Comparison of ENCODE assay signal across 21 cellular contexts in genomic region chr12:19410639-19411184, GRCh38. TPM values are rescaled to one million over a fixed set of nuclear protein-coding genes. Genes with fewer than 3 reads are reported as not detected.
DNase-seq lines count a peak whose midpoint lies in the region; ATAC-seq and TF ChIP-seq lines count a peak whose summit lies in the region.
"Had no signal": no experiment of that assay in that cellular context is flagged by ENCODE, and none has a peak within 500 bp of the region (broad histone marks: within the 10 kb centered on the region; RNA-seq: fewer than 3 reads in every experiment).

No MANE protein-coding gene starts in this region.

- H3K36me3 ChIP-seq in gastroesophageal sphincter (no peaks in the 10 kb centered on the region), smooth muscle cell (ENCODE audit: low read depth) (no peaks in the 10 kb centered on the region)
- H3K36me3 ChIP-seq: BLaER1 treated with 17β-estradiol and CSF1 and Interleukin-3, amounts not matched to agents 10 nM and 100 nM; neutrophil had no signal

- DNase-seq in NCI-H748 (lab: John Stamatoyannopoulos, UW; ENCODE audit: unreplicated experiment) (peak; percentile 14), NCI-H748 treated with DMSO at 0.1 percent for 48 hours (lab: John Stamatoyannopoulos, UW) (no peak), NCI-H1436 (lab: John Stamatoyannopoulos, UW) (peak; percentile 8), smooth muscle cell (lab: John Stamatoyannopoulos, UW; ENCODE audit: unreplicated experiment) (no peak)
- no peak for DNase-seq in stimulated activated CD4-positive, alpha-beta T cell treated with anti-CD3 and anti-CD28 coated beads, Interleukin-15, amount 100 ng/mL, for 24 hours
- DNase-seq: 8988T; activated CD4-positive, alpha-beta memory T cell treated with anti-CD3 and anti-CD28 coated beads for 36 hours; activated naive CD4-positive, alpha-beta T cell treated with Interleukin-2 at 50 U/mL for 16 hours; activated T-cell treated with anti-CD3 and anti-CD28 coated beads, Interleukin-2, amount 50 U/mL, for 1 hour; Calu3; left colon; mucosa of descending colon; NCI-H1417 treated with DMSO at 0.1 percent for 48 hours; NCI-H524 treated with DMSO at 0.1 percent for 48 hours; SHP77; stimulated activated naive CD4-positive, alpha-beta T cell had no signal

- no peaks in the 10 kb centered on the region for H3F3A ChIP-seq in smooth muscle cell (ENCODE audit: low read depth)

- H3K4me2 ChIP-seq in smooth muscle cell: peak overlapping the region; percentile 12
- H3K4me2 ChIP-seq: BLaER1 treated with 17β-estradiol and CSF1 and Interleukin-3, amounts not matched to agents 10 nM and 100 nM had no signal

- H3K4me1 ChIP-seq in gastroesophageal sphincter (peaks cover 0 to 39% (median 6%) of the 10 kb centered on the region in 3 donors), smooth muscle cell (ENCODE audit: low read depth) (peaks cover 13% of the 10 kb centered on the region)
- H3K4me1 ChIP-seq: BLaER1 treated with 17β-estradiol and CSF1 and Interleukin-3, amounts not matched to agents 10 nM and 100 nM had no signal

- TF ChIP-seq POLR2A in gastroesophageal sphincter (IDR thresholded peaks at IDR 0.05): no peak

- TF ChIP-seq EP300 in gastroesophageal sphincter (IDR thresholded peaks at IDR 0.05): no peak

- H3K9ac ChIP-seq in smooth muscle cell (ENCODE audit: low read depth): no peak overlapping the region
- H3K9ac ChIP-seq: BLaER1 treated with 17β-estradiol and CSF1 and Interleukin-3, amounts not matched to agents 10 nM and 100 nM had no signal

- peak overlapping the region; percentile 87 for H2AFZ ChIP-seq in smooth muscle cell (ENCODE audit: low read depth)

- no peak for TF ChIP-seq CTCF in gastroesophageal sphincter (IDR thresholded peaks at IDR 0.05)
- no peak for TF ChIP-seq CTCF in smooth muscle cell (IDR thresholded peaks at IDR 0.05; ENCODE audit: borderline replicate concordance, insufficient read depth, poor library complexity, severe bottlenecking)

- H4K20me1 ChIP-seq in smooth muscle cell (ENCODE audit: low read depth): no peaks in the 10 kb centered on the region
- H4K20me1 ChIP-seq: BLaER1 treated with 17β-estradiol and CSF1 and Interleukin-3, amounts not matched to agents 10 nM and 100 nM had no signal

- H3K27me3 ChIP-seq in gastroesophageal sphincter (no peaks in the 10 kb centered on the region), smooth muscle cell (ENCODE audit: low read depth) (no peaks in the 10 kb centered on the region)
- H3K27me3 ChIP-seq: BLaER1 treated with 17β-estradiol and CSF1 and Interleukin-3, amounts not matched to agents 10 nM and 100 nM; neutrophil had no signal

- H3K4me3 ChIP-seq in gastroesophageal sphincter (no peak overlapping the region), smooth muscle cell (no peak overlapping the region)
- H3K4me3 ChIP-seq: BLaER1 treated with 17β-estradiol and CSF1 and Interleukin-3, amounts not matched to agents 10 nM and 100 nM; mucosa of descending colon had no signal

- H3K79me2 ChIP-seq in smooth muscle cell (ENCODE audit: low read depth): no peaks in the 10 kb centered on the region

- H3K27ac ChIP-seq in gastroesophageal sphincter (peak overlapping the region in 3 of 4 donors; percentile 61 to 79 (median 73)), smooth muscle cell (ENCODE audit: low read depth) (no peak overlapping the region)
- H3K27ac ChIP-seq: BLaER1 treated with 17β-estradiol and CSF1 and Interleukin-3, amounts not matched to agents 10 nM and 100 nM; neutrophil had no signal

- no peaks in the 10 kb centered on the region for H3K9me3 ChIP-seq in gastroesophageal sphincter
- no peaks in the 10 kb centered on the region for H3K9me3 ChIP-seq in smooth muscle cell (replicated peaks; ENCODE audit: low read depth)
- H3K9me3 ChIP-seq: mucosa of descending colon, neutrophil had no signal

- no peak for ATAC-seq in gastroesophageal sphincter
- ATAC-seq in HG03139 (IDR thresholded peaks at IDR 0.05; ENCODE audit: unreplicated experiment): no peak
- ATAC-seq in GM19467 (IDR thresholded peaks at IDR 0.05; ENCODE audit: unreplicated experiment): no peak
- ATAC-seq: left colon, mucosa of descending colon had no signal

- WGBS in gastroesophageal sphincter (ENCODE audit: low coverage in 1 of 2), 2 donors: 41 to 67% methylated on average over 7 of the region's 7 CpGs
- WGBS in smooth muscle cell (ENCODE audit: low lambda C conversion rate): 35% methylated on average over 7 of the region's 7 CpGs

RNA-seq across cellular contexts. Expression of gene AEBP2, which starts 28.6 kb away (rescaled TPM):
- total RNA-seq in gastroesophageal sphincter: 10 to 100 TPM; 23.6 to 41.4 (median 38.6) TPM
- total RNA-seq in smooth muscle cell: 23.3 and 24.5 TPM in 2 replicates
- polyA plus RNA-seq in smooth muscle cell: 7.4 and 7.6 TPM in 2 replicates

Comparison
In these comparisons a context has a peak if more than half of its experiments do, and no peak if none do; other contexts are left out.
1. DNase-seq: peak in NCI-H748 (single experiment) and NCI-H1436 (single experiment); none in NCI-H748 treated with DMSO at 0.1 percent for 48 hours (single experiment), smooth muscle cell (single experiment) and stimulated activated CD4-positive, alpha-beta T cell treated with anti-CD3 and anti-CD28 coated beads, Interleukin-15, amount 100 ng/mL, for 24 hours (single experiment).